Comparison of ENCODE assay signal across 8 cellular contexts in genomic region chr1:206734499-206735142, GRCh38. TPM values are rescaled to one million over a fixed set of nuclear protein-coding genes. Genes with fewer than 3 reads are reported as not detected.
DNase-seq lines count a peak whose midpoint lies in the region; ATAC-seq and TF ChIP-seq lines count a peak whose summit lies in the region.

No MANE protein-coding gene starts in this region.

- intact Hi-C loops in natural killer cell (cut with micrococcal nuclease) = loop anchor here (1.0 to 5.0 kb wide), 4 partner anchors 53 to 248 kb away; no protein-coding TSS in a partner anchor

- peak overlapping the region; percentile 17 for H3K4me3 Mint-ChIP-seq in natural killer cell

- H3K27ac Mint-ChIP-seq in natural killer cell = peak overlapping the region; percentile 66 to 92

- peak; percentile 23 for DNase-seq in NCI-H146 (lab: John Stamatoyannopoulos, UW)
- DNase-seq in NCI-H146 treated with DMSO at 0.1 percent for 48 hours (lab: John Stamatoyannopoulos, UW; ENCODE audit: unreplicated experiment) = no peak
- peak; percentile 44 for DNase-seq in NCI-H1694 treated with DMSO at 0.1 percent for 48 hours (lab: John Stamatoyannopoulos, UW)
- DNase-seq in activated CD4-positive, alpha-beta T cell treated with anti-CD3 and anti-CD28 coated beads, Interleukin-2, amount 50 U/mL, for 48 hours = peak; percentile 92
- peak; percentile 61 for DNase-seq in effector CD8-positive, alpha-beta T cell (lab: John Stamatoyannopoulos, UW)
- DNase-seq in natural killer cell = peak; percentile 74
- no peak for DNase-seq in thoracic aorta (ENCODE audit: low spot score)

- H3K4me1 Mint-ChIP-seq in natural killer cell = peaks cover 63 to 68% of the 10 kb centered on the region in 2 donors

- ATAC-seq in natural killer cell = peak; percentile 49 to 63 (median 63)
- ATAC-seq in thoracic aorta (ENCODE audit: insufficient number of reproducible peaks, low FRiP score, low read depth) = no peak
- no peak for ATAC-seq in HG02571 (IDR thresholded peaks at IDR 0.05; ENCODE audit: unreplicated experiment)

- H3K27me3 Mint-ChIP-seq in natural killer cell (ENCODE audit: low read depth in 2 of 2) = no peaks in the 10 kb centered on the region

- TF ChIP-seq CTCF in natural killer cell (IDR thresholded peaks at IDR 0.05) (peak; percentile 84), thoracic aorta (IDR thresholded peaks at IDR 0.05) (peak; percentile 69)

- peaks cover 47% of the 10 kb centered on the region for H3K36me3 ChIP-seq in thoracic aorta

- H3K27me3 ChIP-seq in thoracic aorta (replicated peaks; ENCODE audit: insufficient read depth) = no peaks in the 10 kb centered on the region

- H3K36me3 Mint-ChIP-seq in natural killer cell = peaks cover 13% of the 10 kb centered on the region

- no peak overlapping the region for H3K4me3 ChIP-seq in thoracic aorta

- H3K9me3 Mint-ChIP-seq in natural killer cell = no peaks in the 10 kb centered on the region

- H3K9me3 ChIP-seq in thoracic aorta = no peaks in the 10 kb centered on the region

- H3K27ac ChIP-seq in thoracic aorta = no peak overlapping the region

- H3K4me1 ChIP-seq in thoracic aorta (ENCODE audit: control insufficient read depth in 1 of 2, low read depth in 2 of 2) = peaks cover 0 to 4% of the 10 kb centered on the region in 2 donors

RNA-seq across cellular contexts. Expression of gene IL19, which starts 36.0 kb away (rescaled TPM):
- total RNA-seq in natural killer cell (not detected), thoracic aorta (not detected)

RNA-seq across cellular contexts. Expression of gene IL10, which starts 37.7 kb away (rescaled TPM):
- total RNA-seq in natural killer cell = 1 to 10 TPM in 1 of 3 donors, not detected in 2; 1.0 TPM
- 10 to 100 TPM; 19.8 to 40.9 TPM for total RNA-seq in thoracic aorta

RNA-seq across cellular contexts. Expression of gene MAPKAPK2, which starts 49.9 kb away (rescaled TPM):
- total RNA-seq in natural killer cell (100 to 1,000 TPM; 137 to 197 (median 178) TPM), thoracic aorta (10 to 100 TPM; 80.7 to 89.2 TPM)

Comparison
In these comparisons a context has a peak if more than half of its experiments do, and no peak if none do; other contexts are left out.
1. DNase-seq: peak in NCI-H146 (single experiment), NCI-H1694 treated with DMSO at 0.1 percent for 48 hours (single experiment), activated CD4-positive, alpha-beta T cell treated with anti-CD3 and anti-CD28 coated beads, Interleukin-2, amount 50 U/mL, for 48 hours (2 of 2), effector CD8-positive, alpha-beta T cell (single experiment) and natural killer cell (single experiment); none in NCI-H146 treated with DMSO at 0.1 percent for 48 hours (single experiment) and thoracic aorta (single experiment).
2. ATAC-seq: peak in natural killer cell (3 of 3); none in thoracic aorta (single experiment) and HG02571 (single experiment).
3. RNA of gene IL10, which starts 37.7 kb away (total RNA-seq): 19.8 to 40.9 TPM in thoracic aorta; 1.0 TPM in natural killer cell; every median in the first group is over 10 times any median in the second.